Comparison of ENCODE assay signal across 8 cellular contexts in genomic region chr11:121194731-121195596, GRCh38.
A peak's percentile ranks its signal among the peaks of the same experiment; 100 is the strongest.
DNase-seq lines count a peak whose midpoint lies in the region; ATAC-seq, FAIRE-seq and TF ChIP-seq lines count a peak whose summit lies in the region.

No MANE protein-coding gene starts in this region.

- CTCF ChIA-PET in A549 (lab: Yijun Ruan, JAX) = interaction anchor here (0.6 to 2.0 kb wide), 37 partner anchors 8 to 960 kb away, joined by 3 to 11 read pairs (median 4); partner anchors contain the start of gene GRIK4
- CTCF ChIA-PET in PC-9 (lab: Charles Lee) = interaction anchor here (0.5 to 0.6 kb wide), 3 partner anchors 12 to 1385 kb away, joined by 3 to 4 read pairs (median 3); no protein-coding TSS in a partner anchor

- H3K36me3 Mint-ChIP-seq in activated T-helper 2 cell treated with anti-CD3 and anti-CD28 coated beads, Interferon-gamma antibody, Interleukin-2, Interleukin-4, amounts not matched to agents 10 μg/mL and 5 μg/mL and 100 μg/mL, durations not matched to agents 14 hours and 24 hours and 36 hours (ENCODE audit: low read depth) = no peaks in the 10 kb centered on the region

- DNase-seq in A549 (ENCODE audit: low read depth in 1 of 2, low spot score in 1 of 2) (peak; percentile 15 to 49), GM12892 (ENCODE audit: insufficient read length) (peak; percentile 27), HuH-7 (ENCODE audit: low spot score) (peak; percentile 47), PC-9 (peak in 1 of 2 experiments; percentile 29), frontal cortex (ENCODE audit: low spot score in 2 of 2) (peak; percentile 16 to 32)
- DNase-seq in activated T-helper 2 cell treated with anti-CD3 and anti-CD28 coated beads, Interferon-gamma antibody, Interleukin-2, Interleukin-4, amounts not matched to agents 10 μg/mL and 5 μg/mL and 100 μg/mL, durations not matched to agents 14 hours and 24 hours and 36 hours (ENCODE audit: low spot score) = peak; percentile 40

- no peak overlapping the region for H3K27ac Mint-ChIP-seq in activated T-helper 2 cell treated with anti-CD3 and anti-CD28 coated beads, Interferon-gamma antibody, Interleukin-2, Interleukin-4, amounts not matched to agents 10 μg/mL and 5 μg/mL and 100 μg/mL, durations not matched to agents 14 hours and 24 hours and 36 hours

- H3K4me3 ChIP-seq in A549 (no peak overlapping the region), PC-9 (no peak overlapping the region), parathyroid adenoma (ENCODE audit: low read depth, low read length) (no peak overlapping the region)

- H3F3A ChIP-seq in PC-9 (ENCODE audit: insufficient read depth, low read depth) = no peaks in the 10 kb centered on the region

- H3K4me1 Mint-ChIP-seq in activated T-helper 2 cell treated with anti-CD3 and anti-CD28 coated beads, Interferon-gamma antibody, Interleukin-2, Interleukin-4, amounts not matched to agents 10 μg/mL and 5 μg/mL and 100 μg/mL, durations not matched to agents 14 hours and 24 hours and 36 hours (ENCODE audit: low read depth) = no peaks in the 10 kb centered on the region

- peaks cover 97% of the 10 kb centered on the region for H3K27me3 ChIP-seq in PC-9 (ENCODE audit: insufficient read depth, low read depth)
- H3K27me3 ChIP-seq in parathyroid adenoma (ENCODE audit: control insufficient read depth, insufficient read depth, low read length) = no peaks in the 10 kb centered on the region

- H3K4me1 ChIP-seq in A549 (no peaks in the 10 kb centered on the region), PC-9 (replicated peaks; ENCODE audit: insufficient read depth) (no peaks in the 10 kb centered on the region), parathyroid adenoma (no peaks in the 10 kb centered on the region)

- no peaks in the 10 kb centered on the region for H3K36me3 ChIP-seq in PC-9 (ENCODE audit: low read depth)
- no peaks in the 10 kb centered on the region for H3K36me3 ChIP-seq in parathyroid adenoma (ENCODE audit: control insufficient read depth, insufficient read depth, low read length)

- H3K27ac ChIP-seq in A549 = no peak overlapping the region
- H3K27ac ChIP-seq in PC-9 = no peak overlapping the region
- no peak overlapping the region for H3K27ac ChIP-seq in parathyroid adenoma

- intact Hi-C loops in PC-9 (cut with micrococcal nuclease; ENCODE audit: unreplicated experiment) = loop anchor here (2.0 to 10.0 kb wide), 4 partner anchors 396 to 1312 kb away; partner anchors contain the start of gene GRIK4
- intact Hi-C loops in activated T-helper 2 cell treated with anti-CD3 and anti-CD28 coated beads, Interferon-gamma antibody, Interleukin-2, Interleukin-4, amounts not matched to agents 10 μg/mL and 5 μg/mL and 100 μg/mL, durations not matched to agents 14 hours and 24 hours and 36 hours (cut with micrococcal nuclease) = loop anchor here (5.0 to 10.0 kb wide), 3 partner anchors 160 to 683 kb away; partner anchors contain the start of gene GRIK4

- no peaks in the 10 kb centered on the region for H3K9me2 ChIP-seq in PC-9 (ENCODE audit: insufficient read depth)

- FAIRE-seq in A549 (lab: Jason Lieb, UNC) (no peak), GM12892 (lab: Jason Lieb, UNC) (peak; percentile 84), frontal cortex (lab: Jason Lieb, UNC) (no peak)

- peak; percentile 68 to 70 for TF ChIP-seq RAD21 in A549 (conservative IDR thresholded peaks at IDR 0.05 in 1 of 2, IDR thresholded peaks at IDR 0.05 in 1 of 2)

- POLR2A ChIA-PET in A549 (lab: Yijun Ruan, JAX) (no interaction called here), PC-9 (lab: Charles Lee; ENCODE audit: unreplicated experiment) (no interaction called here)

- H2AFZ ChIP-seq in PC-9 (no peak overlapping the region), parathyroid adenoma (no peak overlapping the region)

- H3K4me3 Mint-ChIP-seq in activated T-helper 2 cell treated with anti-CD3 and anti-CD28 coated beads, Interferon-gamma antibody, Interleukin-2, Interleukin-4, amounts not matched to agents 10 μg/mL and 5 μg/mL and 100 μg/mL, durations not matched to agents 14 hours and 24 hours and 36 hours (ENCODE audit: low read depth) = no peak overlapping the region

- ATAC-seq in A549 = peak; percentile 92 to 93
- no peak for ATAC-seq in GM18873 (IDR thresholded peaks at IDR 0.05; ENCODE audit: low FRiP score, unreplicated experiment)

- peak; percentile 73 for TF ChIP-seq CTCF in A549 (IDR thresholded peaks at IDR 0.05)
- TF ChIP-seq CTCF in PC-9 (conservative IDR thresholded peaks at IDR 0.05) = peak; percentile 97
- peak; percentile 65 for TF ChIP-seq CTCF in parathyroid adenoma (IDR thresholded peaks at IDR 0.05)

- no peak for TF ChIP-seq EP300 in A549 (IDR thresholded peaks at IDR 0.05)

- H3K9ac ChIP-seq in parathyroid adenoma = no peak overlapping the region

- no peak overlapping the region for H3K4me2 ChIP-seq in A549
- no peak overlapping the region for H3K4me2 ChIP-seq in PC-9
- no peak overlapping the region for H3K4me2 ChIP-seq in parathyroid adenoma (ENCODE audit: low read length)

- no peak for TF ChIP-seq POLR2A in A549 (IDR thresholded peaks at IDR 0.05; ENCODE audit: low read length)
- TF ChIP-seq POLR2A in GM12892 (IDR thresholded peaks at IDR 0.05; ENCODE audit: low read depth, low read length) = no peak

- H3K27me3 Mint-ChIP-seq in activated T-helper 2 cell treated with anti-CD3 and anti-CD28 coated beads, Interferon-gamma antibody, Interleukin-2, Interleukin-4, amounts not matched to agents 10 μg/mL and 5 μg/mL and 100 μg/mL, durations not matched to agents 14 hours and 24 hours and 36 hours (ENCODE audit: low read depth) = peaks cover 20% of the 10 kb centered on the region

- no peaks in the 10 kb centered on the region for H3K9me3 Mint-ChIP-seq in activated T-helper 2 cell treated with anti-CD3 and anti-CD28 coated beads, Interferon-gamma antibody, Interleukin-2, Interleukin-4, amounts not matched to agents 10 μg/mL and 5 μg/mL and 100 μg/mL, durations not matched to agents 14 hours and 24 hours and 36 hours

- no TSS peak for BruUV-seq in PC-9 (replicated peaks; lab: Mats Ljungman, UMichigan)

- H3K9me3 ChIP-seq in A549 (no peaks in the 10 kb centered on the region), PC-9 (ENCODE audit: insufficient read depth, low read depth) (no peaks in the 10 kb centered on the region), parathyroid adenoma (ENCODE audit: control insufficient read depth, low read length) (no peaks in the 10 kb centered on the region)

- no peaks in the 10 kb centered on the region for H4K20me1 ChIP-seq in PC-9 (ENCODE audit: insufficient read depth)

- WGBS in A549 (ENCODE audit: missing lambda C conversion rate) = 11% methylated on average over 13 of the region's 13 CpGs

- H3K79me2 ChIP-seq in PC-9 (ENCODE audit: low read depth) (no peaks in the 10 kb centered on the region), parathyroid adenoma (no peaks in the 10 kb centered on the region)

TF ChIP-seq in A549, 52 proteins besides CTCF, POLR2A, EP300 and RAD21:
- peak; percentile 41; the same call in 2 of the 3 replicates for TF ChIP-seq SMC3 (IDR thresholded peaks at IDR 0.05)
- TF ChIP-seq ZC3H11A (IDR thresholded peaks at IDR 0.05) = no peak
